9 cellular contexts compared by ENCODE assay signal in the genomic region with DNA sequence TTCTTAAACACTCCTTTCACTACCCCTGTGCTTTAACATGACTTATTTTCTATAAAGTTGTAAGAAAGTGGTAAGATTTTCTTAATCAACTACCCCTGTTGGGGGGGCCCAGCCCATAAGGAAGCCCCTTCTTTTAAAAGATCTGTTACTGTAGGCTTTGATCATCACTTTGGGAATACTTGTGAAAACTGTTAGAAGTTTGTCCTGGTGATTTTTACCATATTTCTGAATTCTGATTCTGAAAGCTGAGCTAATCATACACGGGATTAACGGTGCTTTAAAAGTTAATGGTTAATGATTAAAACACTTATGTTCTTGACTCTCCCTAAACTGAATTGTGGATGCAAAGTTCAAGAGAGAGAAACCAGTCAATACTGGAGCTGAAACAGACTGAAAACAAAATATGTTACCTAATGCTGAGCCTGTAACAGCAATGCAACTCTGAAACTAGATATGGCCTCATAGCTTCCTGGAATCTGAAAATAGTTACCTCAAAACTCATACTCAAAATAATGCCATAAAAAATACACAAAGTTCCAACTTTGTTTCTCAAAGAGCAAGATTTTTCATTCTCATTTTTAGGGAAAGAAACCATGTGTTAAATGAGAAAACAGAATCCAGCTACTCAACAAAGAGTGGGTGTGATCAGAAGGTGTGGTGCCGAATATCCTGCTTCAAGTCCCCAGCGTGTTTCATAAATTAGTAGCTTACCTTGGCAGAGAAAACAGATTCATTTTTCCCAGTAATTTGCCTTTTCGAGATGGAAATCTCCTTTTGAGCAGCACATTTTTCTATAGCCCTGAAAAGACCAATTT. TPM values are rescaled to one million over a fixed set of nuclear protein-coding genes. Genes with fewer than 3 reads are reported as not detected.
DNase-seq lines count a peak whose midpoint lies in the region; ATAC-seq and TF ChIP-seq lines count a peak whose summit lies in the region.
"Had no signal": no experiment of that assay in that cellular context is flagged by ENCODE, and none has a peak within 500 bp of the region (broad histone marks: within the 10 kb centered on the region; RNA-seq: fewer than 3 reads in every experiment).

No MANE protein-coding gene starts in this region.

- H3K9me3 ChIP-seq in upper lobe of right lung = no peaks in the 10 kb centered on the region
- no peaks in the 10 kb centered on the region for H3K9me3 ChIP-seq in spleen

- intact Hi-C loops in upper lobe of right lung (cut with DNase I) = loop anchor here (10.0 kb wide), 3 partner anchors 89 to 279 kb away; no protein-coding TSS in a partner anchor
- intact Hi-C loops in spleen (cut with DNase I; ENCODE audit: low total_unique reads) = no loop called here

- peaks cover 24% of the 10 kb centered on the region for H3K4me1 Mint-ChIP-seq in activated T-cell treated with anti-CD3 and anti-CD28 coated beads, Interleukin-2, amount 50 U/mL, for 72 hours (ENCODE audit: low read depth)

- no peak for TF ChIP-seq POLR2A in spleen (IDR thresholded peaks at IDR 0.05)

- H3K27me3 Mint-ChIP-seq in activated T-cell treated with anti-CD3 and anti-CD28 coated beads, Interleukin-2, amount 50 U/mL, for 72 hours (ENCODE audit: low read depth) = peaks cover 8% of the 10 kb centered on the region

- H3K4me1 ChIP-seq in upper lobe of right lung (peaks cover 21% of the 10 kb centered on the region), spleen (peaks cover 0 to 19% (median 0%) of the 10 kb centered on the region in 6 donors)

- no peak overlapping the region for H3K4me3 ChIP-seq in fibroblast of villous mesenchyme (ENCODE audit: low read depth, low read length)
- no peak overlapping the region for H3K4me3 ChIP-seq in upper lobe of right lung
- no peak overlapping the region for H3K4me3 ChIP-seq in spleen
- H3K4me3 ChIP-seq: dorsolateral prefrontal cortex had no signal

- no peak for TF ChIP-seq CTCF in fibroblast of villous mesenchyme (IDR thresholded peaks at IDR 0.05; ENCODE audit: insufficient read depth, low read depth, low read length)
- no peak for TF ChIP-seq CTCF in upper lobe of right lung (IDR thresholded peaks at IDR 0.05)
- TF ChIP-seq CTCF in spleen (IDR thresholded peaks at IDR 0.05 in 8 of 11, conservative IDR thresholded peaks at IDR 0.05 in 3 of 11) = no peak

- no peak for DNase-seq in activated T-cell treated with anti-CD3 and anti-CD28 coated beads, Interleukin-2, amount 50 U/mL, for 72 hours
- DNase-seq in activated T-cell treated with anti-CD3 and anti-CD28 coated beads for 4 hours = no peak
- DNase-seq in fibroblast of villous mesenchyme (ENCODE audit: low read depth) = peak; percentile 72
- no peak for DNase-seq in upper lobe of right lung
- DNase-seq in NOMO-1 treated with dmso at 0.1 percent for 144 hours (lab: John Stamatoyannopoulos, UW; ENCODE audit: unreplicated experiment) = no peak
- DNase-seq in spleen = no peak
- no peak for DNase-seq in activated effector memory CD4-positive, alpha-beta T cell treated with anti-CD3 and anti-CD28 coated beads, Interleukin-2, amount 50 U/mL, for 16 hours
- DNase-seq: dorsolateral prefrontal cortex had no signal

- H3K27ac ChIP-seq in upper lobe of right lung (peak overlapping the region; percentile 69), spleen (peak overlapping the region in 2 of 8 donors; percentile 18 to 55)

- no peaks in the 10 kb centered on the region for H3K27me3 ChIP-seq in upper lobe of right lung
- H3K27me3 ChIP-seq in spleen (replicated peaks in 1 of 7) = no peaks in the 10 kb centered on the region
- H3K27me3 ChIP-seq: dorsolateral prefrontal cortex had no signal

- H3K36me3 Mint-ChIP-seq in activated T-cell treated with anti-CD3 and anti-CD28 coated beads, Interleukin-2, amount 50 U/mL, for 72 hours (ENCODE audit: insufficient read depth in 2 of 2) = no peaks in the 10 kb centered on the region

- peak; percentile 31 to 44 for ATAC-seq in activated T-cell treated with anti-CD3 and anti-CD28 coated beads, Interleukin-2, amount 50 U/mL, for 72 hours (replicated peaks in 1 of 2)
- ATAC-seq in HG03280 (IDR thresholded peaks at IDR 0.05; ENCODE audit: unreplicated experiment) = peak; percentile 67
- ATAC-seq in upper lobe of right lung = peak; percentile 77

- no peaks in the 10 kb centered on the region for H3K36me3 ChIP-seq in upper lobe of right lung
- no peaks in the 10 kb centered on the region for H3K36me3 ChIP-seq in spleen

- 69 to 86% (median 82%) methylated on average over 5 of the region's 5 CpGs for WGBS in spleen, 5 donors

- H3K4me3 Mint-ChIP-seq in activated T-cell treated with anti-CD3 and anti-CD28 coated beads, Interleukin-2, amount 50 U/mL, for 72 hours = peak overlapping the region in 1 of 2 donors; percentile 55

- no peaks in the 10 kb centered on the region for H3K9me3 Mint-ChIP-seq in activated T-cell treated with anti-CD3 and anti-CD28 coated beads, Interleukin-2, amount 50 U/mL, for 72 hours

- H3K27ac Mint-ChIP-seq in activated T-cell treated with anti-CD3 and anti-CD28 coated beads, Interleukin-2, amount 50 U/mL, for 72 hours = peak overlapping the region; percentile 77

RNA-seq across cellular contexts. Expression of gene ADH7, which starts 31.6 kb away (rescaled TPM):
- not detected for total RNA-seq in activated T-cell treated with anti-CD3 and anti-CD28 coated beads, Interleukin-2, amount 50 U/mL, for 72 hours
- total RNA-seq in fibroblast of villous mesenchyme = not detected in 2 replicates
- not detected for total RNA-seq in upper lobe of right lung
- total RNA-seq in spleen = not detected
- polyA plus RNA-seq in spleen = under 1 TPM in 2 of 3 donors, not detected in 1; 0.02 to 0.06 TPM
- total RNA-seq: dorsolateral prefrontal cortex had no signal

RNA-seq across cellular contexts. Expression of gene ADH1C, which starts 51.0 kb away (rescaled TPM):
- total RNA-seq in activated T-cell treated with anti-CD3 and anti-CD28 coated beads, Interleukin-2, amount 50 U/mL, for 72 hours = not detected
- total RNA-seq in fibroblast of villous mesenchyme (1.3 TPM in 1 of 2 replicates, not detected in the other), upper lobe of right lung (6.8 TPM), spleen (1 to 10 TPM in 2 of 7 donors, under 1 TPM in 1, not detected in 4; 0.60 to 2.3 (median 1.2) TPM)
- 1 to 10 TPM in 1 of 3 donors, under 1 TPM in 2; 0.63 to 1.0 (median 0.99) TPM for polyA plus RNA-seq in spleen
